ENCODE assay signal across 16 cellular contexts in the genomic region with DNA sequence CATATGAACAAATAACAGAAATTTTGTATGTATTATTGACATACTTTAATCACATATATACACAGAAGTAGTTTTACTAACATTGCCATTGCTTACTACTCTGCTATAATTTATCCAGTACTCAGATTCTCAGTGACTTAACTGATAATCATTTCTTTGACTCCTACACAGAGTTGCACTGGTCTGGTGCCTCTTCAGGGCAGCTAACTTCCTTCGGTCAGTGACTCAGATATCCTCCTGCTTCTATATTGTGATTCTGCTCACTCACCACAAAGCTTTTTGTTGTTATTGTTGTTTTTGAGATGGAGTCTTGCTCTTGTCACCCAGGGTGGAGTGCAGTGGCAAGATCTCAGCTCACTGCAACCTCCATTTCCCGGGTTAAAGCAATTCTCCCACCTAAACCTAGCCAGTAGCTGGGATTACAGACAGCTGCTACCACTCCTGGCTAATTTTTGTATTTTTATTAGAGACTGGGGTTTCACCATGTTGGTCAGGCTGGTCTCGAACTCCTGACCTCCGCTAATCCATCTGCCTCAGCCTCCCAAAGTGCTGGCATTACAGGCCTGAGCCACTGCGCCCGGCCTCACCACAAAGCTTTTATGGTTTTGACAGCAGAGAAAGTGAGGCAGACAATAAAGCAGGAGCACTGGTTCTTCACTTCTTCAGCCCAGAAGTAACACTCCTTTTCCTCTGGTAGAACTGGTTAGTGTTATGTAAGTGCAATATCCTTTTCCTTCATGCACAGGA.
"Had no signal": no experiment of that assay in that cellular context is flagged by ENCODE, and none has a peak within 500 bp of the region (broad histone marks: within the 10 kb centered on the region; RNA-seq: fewer than 3 reads in every experiment).

No MANE protein-coding gene starts in this region.

- H3K36me3 ChIP-seq: esophagus squamous epithelium, left lung, tibial artery had no signal

- H3K9me3 ChIP-seq: esophagus squamous epithelium, left lung, psoas muscle, tibial artery had no signal

- H3K4me3 ChIP-seq: esophagus squamous epithelium, left lung, psoas muscle, tibial artery had no signal

- H3K27ac ChIP-seq: esophagus squamous epithelium, left lung, psoas muscle, tibial artery had no signal

- H3K4me1 ChIP-seq: esophagus squamous epithelium, left lung, psoas muscle, tibial artery had no signal

- H3K27me3 ChIP-seq: esophagus squamous epithelium, left lung, tibial artery had no signal

- FAIRE-seq: urothelium cell line had no signal

- DNase-seq: activated CD4-positive, alpha-beta T cell treated with anti-CD3 and anti-CD28 coated beads, Interleukin-2, amount 50 U/mL, for 1 hour; activated CD4-positive, CD25-positive, alpha-beta regulatory T cell treated with anti-CD3 and anti-CD28 coated beads, Interleukin-2, amount 50 U/mL, for 72 hours; activated CD8-positive, alpha-beta memory T cell treated with anti-CD3 and anti-CD28 coated beads, Interleukin-2, amount 50 U/mL, for 4 hours; activated naive CD4-positive, alpha-beta T cell treated with anti-CD3 and anti-CD28 coated beads, Interleukin-2, amount 10 ng/mL, durations not matched to agents 7 days and 5 days; activated naive CD8-positive, alpha-beta T cell treated with anti-CD3 and anti-CD28 coated beads, Interleukin-2, amount 50 U/mL, for 24 hours; activated T-cell treated with anti-CD3 and anti-CD28 coated beads, Interleukin-2, amount 50 U/mL, for 4 hours; dermis blood vessel endothelial cell; effector memory CD8-positive, alpha-beta T cell; esophagus squamous epithelium; left lung; psoas muscle; right cardiac atrium; stimulated activated CD4-positive, alpha-beta T cell treated with anti-CD3 and anti-CD28 coated beads, Interleukin-2, amount 100 ng/mL, for 24 hours; stimulated activated naive CD4-positive, alpha-beta T cell treated with Interleukin-2 at 50 U/mL for 16 hours; tibial artery had no signal
